ENCODE assay signal across 11 cellular contexts in genomic region chr5:133423031-133423617, GRCh38.
A peak's percentile ranks its signal among the peaks of the same experiment; 100 is the strongest.
DNase-seq lines count a peak whose midpoint lies in the region; TF ChIP-seq lines count a peak whose summit lies in the region.
"Had no signal": no experiment of that assay in that cellular context is flagged by ENCODE, and none has a peak within 500 bp of the region (broad histone marks: within the 10 kb centered on the region; RNA-seq: fewer than 3 reads in every experiment).

No MANE protein-coding gene starts in this region.

- H3K4me3 ChIP-seq in BLaER1 treated with 17β-estradiol and CSF1 and Interleukin-3, amounts not matched to agents 10 nM and 100 nM, result no peak overlapping the region
- H3K4me3 ChIP-seq in KMS-11 (IDR thresholded peaks at IDR 0.05; ENCODE audit: insufficient read depth, low read depth, low read length) (no peak overlapping the region), esophagus (ENCODE audit: low read depth in 1 of 2, low read length in 2 of 2) (no peak overlapping the region), prostate gland (no peak overlapping the region)
- H3K4me3 ChIP-seq: SJCRH30, spleen had no signal

- no peak for TF ChIP-seq POLR2A in prostate gland (IDR thresholded peaks at IDR 0.05)

- H3K27me3 ChIP-seq in BLaER1 treated with 17β-estradiol and CSF1 and Interleukin-3, amounts not matched to agents 10 nM and 100 nM, result no peaks in the 10 kb centered on the region
- H3K27me3 ChIP-seq in KMS-11 (ENCODE audit: insufficient read depth, low read depth), result no peaks in the 10 kb centered on the region
- H3K27me3 ChIP-seq in esophagus (ENCODE audit: control insufficient read depth in 1 of 2, insufficient read depth in 2 of 2, low read length in 2 of 2), result no peaks in the 10 kb centered on the region
- H3K27me3 ChIP-seq in prostate gland (replicated peaks; ENCODE audit: insufficient read depth), result no peaks in the 10 kb centered on the region
- H3K27me3 ChIP-seq: SJCRH30 had no signal

- TF ChIP-seq CTCF in KMS-11 (conservative IDR thresholded peaks at IDR 0.05; ENCODE audit: low read depth, low read length) (no peak), prostate gland (IDR thresholded peaks at IDR 0.05) (no peak), GM10248 (IDR thresholded peaks at IDR 0.05; ENCODE audit: control extremely low read depth, extremely low read depth, low read depth, missing control alignments) (no peak)

- no peaks in the 10 kb centered on the region; a peak in 1 of 22 replicates for H3K9me3 ChIP-seq in BLaER1 treated with 17β-estradiol and CSF1 and Interleukin-3, amounts not matched to agents 10 nM and 100 nM (replicated peaks in 1 of 11)
- no peaks in the 10 kb centered on the region for H3K9me3 ChIP-seq in esophagus (ENCODE audit: control insufficient read depth in 2 of 2, insufficient read depth in 1 of 2, low read depth in 1 of 2, low read length in 1 of 2)
- no peaks in the 10 kb centered on the region for H3K9me3 ChIP-seq in prostate gland
- H3K9me3 ChIP-seq: SJCRH30, spleen had no signal

- H2AFZ ChIP-seq in KMS-11 (ENCODE audit: low read depth), result peak overlapping the region; percentile 36; the same call in 1 of the 2 replicates

- H3K4me1 ChIP-seq in BLaER1 treated with 17β-estradiol and CSF1 and Interleukin-3, amounts not matched to agents 10 nM and 100 nM, result peaks cover 5 to 19% (median 16%) of the 10 kb centered on the region in 10 experiments; a peak in 16 of 20 replicates
- H3K4me1 ChIP-seq in KMS-11 (ENCODE audit: low read depth, poor library complexity, severe bottlenecking) (no peaks in the 10 kb centered on the region), esophagus (ENCODE audit: control insufficient read depth in 2 of 2, insufficient read depth in 2 of 2, low read length in 1 of 2) (peaks cover 4 to 6% of the 10 kb centered on the region in 2 donors), prostate gland (replicated peaks) (no peaks in the 10 kb centered on the region)
- H3K4me1 ChIP-seq: SJCRH30 had no signal

- H3K9ac ChIP-seq in BLaER1 treated with 17β-estradiol and CSF1 and Interleukin-3, amounts not matched to agents 10 nM and 100 nM, result no peak overlapping the region
- no peak overlapping the region for H3K9ac ChIP-seq in KMS-11

- peak overlapping the region; percentile 7 to 79 (median 51); a peak in 13 of 22 replicates for H3K4me2 ChIP-seq in BLaER1 treated with 17β-estradiol and CSF1 and Interleukin-3, amounts not matched to agents 10 nM and 100 nM
- no peak overlapping the region; the same call in 1 of the 2 replicates for H3K4me2 ChIP-seq in KMS-11

- H3K27ac ChIP-seq in BLaER1 treated with 17β-estradiol and CSF1 and Interleukin-3, amounts not matched to agents 10 nM and 100 nM, result no peak overlapping the region
- H3K27ac ChIP-seq in KMS-11 (no peak overlapping the region), esophagus (ENCODE audit: low read depth in 2 of 2, low read length in 1 of 2) (peak overlapping the region; percentile 38 to 45), prostate gland (peak overlapping the region in 1 of 2 donors; percentile 41)
- H3K27ac ChIP-seq: SJCRH30, spleen had no signal

- no peaks in the 10 kb centered on the region for H3K79me2 ChIP-seq in KMS-11 (ENCODE audit: insufficient read depth, low read depth)

- 55 to 75% methylated on average over 14 of the region's 14 CpGs for WGBS in esophagus, 2 donors
- 57% methylated on average over 14 of the region's 14 CpGs for WGBS in prostate gland

- intact Hi-C loops in prostate gland (cut with DNase I), result loop anchor here (5.0 kb wide), 2 partner anchors 189 to 444 kb away; partner anchors contain the start of gene FSTL4

- no peaks in the 10 kb centered on the region for H3K36me3 ChIP-seq in BLaER1 treated with 17β-estradiol and CSF1 and Interleukin-3, amounts not matched to agents 10 nM and 100 nM
- no peaks in the 10 kb centered on the region for H3K36me3 ChIP-seq in KMS-11 (ENCODE audit: insufficient read depth)
- H3K36me3 ChIP-seq in esophagus (ENCODE audit: control insufficient read depth in 2 of 2, insufficient read depth in 2 of 2, low read length in 1 of 2), result no peaks in the 10 kb centered on the region
- no peaks in the 10 kb centered on the region for H3K36me3 ChIP-seq in prostate gland
- H3K36me3 ChIP-seq: SJCRH30, spleen had no signal

- no peaks in the 10 kb centered on the region for H4K20me1 ChIP-seq in BLaER1 treated with 17β-estradiol and CSF1 and Interleukin-3, amounts not matched to agents 10 nM and 100 nM
- no peaks in the 10 kb centered on the region for H4K20me1 ChIP-seq in KMS-11 (ENCODE audit: insufficient read depth)

- CTCF ChIA-PET in GM10248 (lab: Yijun Ruan, JAX), result interaction anchor here (0.6 to 5.2 kb wide), 52 partner anchors 8 to 618 kb away, joined by 3 to 51 read pairs (median 4); no protein-coding TSS in a partner anchor

- POLR2A ChIA-PET in GM10248 (lab: Yijun Ruan, JAX), result no interaction called here

- DNase-seq in prostate gland (ENCODE audit: low spot score), result peak; percentile 43
- no peak for DNase-seq in GM10248 (ENCODE audit: extremely low spot score)
- DNase-seq in midbrain (lab: John Stamatoyannopoulos, UW), result no peak
- DNase-seq in NCI-H1436 treated with DMSO at 0.1 percent for 48 hours (lab: John Stamatoyannopoulos, UW), result no peak
- DNase-seq: NCI-H1092, NCI-H2107 had no signal

Comparison
In these comparisons a context has a peak if more than half of its experiments do, and no peak if none do; other contexts are left out.
1. H3K27ac ChIP-seq: peak in esophagus (2 of 2); none in BLaER1 treated with 17β-estradiol and CSF1 and Interleukin-3, amounts not matched to agents 10 nM and 100 nM (0 of 11) and KMS-11 (single experiment).